Comparison of ENCODE assay signal across 8 cellular contexts in the genomic region with DNA sequence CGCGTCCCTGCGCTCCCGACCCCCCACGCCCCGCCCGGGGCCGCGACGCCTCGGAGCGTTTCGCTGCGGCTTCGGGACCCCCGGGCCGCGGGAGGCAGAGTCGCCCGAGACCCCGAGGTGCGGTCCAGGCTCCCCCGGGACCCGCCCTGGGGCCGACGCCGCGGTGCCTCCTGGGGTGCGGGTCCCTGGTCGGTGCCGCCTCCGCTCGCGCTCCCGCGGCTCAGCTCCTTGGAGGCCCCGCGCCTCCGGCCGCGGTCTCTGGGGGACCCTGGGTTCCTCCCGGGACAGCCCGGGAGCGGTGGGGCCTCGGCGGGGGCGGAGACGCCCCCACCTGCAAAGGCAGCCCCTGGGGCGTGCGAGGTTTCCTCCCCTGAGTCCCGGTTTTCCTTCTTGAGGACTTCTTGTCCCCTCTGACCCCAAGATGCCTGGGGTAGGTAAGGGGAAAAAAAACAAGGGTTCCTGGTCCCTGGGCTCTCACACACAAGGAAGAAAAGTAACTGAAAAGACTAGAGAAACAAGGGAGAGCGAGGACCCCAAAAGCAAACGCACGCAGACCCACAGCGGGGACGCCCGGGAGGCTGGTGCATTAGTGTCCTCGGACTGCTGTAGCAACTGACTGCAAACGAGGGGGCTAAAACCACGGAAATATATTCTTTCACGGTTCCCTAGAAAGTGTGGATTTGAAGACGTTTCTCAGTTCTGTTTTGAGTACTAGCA. TPM values are rescaled to one million over a fixed set of nuclear protein-coding genes. Genes with fewer than 3 reads are reported as not detected.
DNase-seq lines count a peak whose midpoint lies in the region; ATAC-seq and TF ChIP-seq lines count a peak whose summit lies in the region.

No MANE protein-coding gene starts in this region.

- DNase-seq in AG10803 (ENCODE audit: low read depth) = no peak
- DNase-seq in T-cell = peak in 1 of 34 experiments; percentile 10
- no peak for DNase-seq in foreskin keratinocyte
- DNase-seq in retina = peak; percentile 37
- DNase-seq in activated CD4-positive, CD25-positive, alpha-beta regulatory T cell treated with anti-CD3 and anti-CD28 coated beads, Interleukin-2, amount 50 U/mL, for 72 hours = no peak
- no peak for DNase-seq in superior temporal gyrus (ENCODE audit: extremely low spot score)

- no peak for TF ChIP-seq CTCF in AG10803 (conservative IDR thresholded peaks at IDR 0.05; ENCODE audit: low read length)
- no peak for TF ChIP-seq CTCF in foreskin keratinocyte (conservative IDR thresholded peaks at IDR 0.05)

- peaks cover 23% of the 10 kb centered on the region for H3K36me3 Mint-ChIP-seq in T-cell

- peak overlapping the region; percentile 65 to 78 (median 76) for H3K4me3 Mint-ChIP-seq in T-cell

- no peaks in the 10 kb centered on the region for H3K27me3 ChIP-seq in foreskin keratinocyte

- peaks cover 0 to 7% (median 5%) of the 10 kb centered on the region in 3 donors for H3K9me3 Mint-ChIP-seq in T-cell

- ATAC-seq in GM21423 (IDR thresholded peaks at IDR 0.05; ENCODE audit: unreplicated experiment) (peak; percentile 12), T-cell (replicated peaks in 1 of 4) (no peak), foreskin keratinocyte (peak; percentile 21), HG02938 (IDR thresholded peaks at IDR 0.05; ENCODE audit: unreplicated experiment) (no peak)

- no peaks in the 10 kb centered on the region for H3K4me1 ChIP-seq in foreskin keratinocyte

- H3K4me1 Mint-ChIP-seq in T-cell = peaks cover 12 to 24% (median 20%) of the 10 kb centered on the region in 3 donors

- H3K4me3 ChIP-seq in AG10803 (ENCODE audit: low read length) = peak overlapping the region; percentile 80

- H3K27ac ChIP-seq in foreskin keratinocyte = no peak overlapping the region

- peak overlapping the region; percentile 49 to 69 for H3K27ac Mint-ChIP-seq in T-cell

- CTCF ChIA-PET in T-cell (lab: Charles Lee) = interaction anchor here in 1 of 2 donors (0.6 to 1.6 kb wide), 6 partner anchors 12 to 289 kb away, joined by 3 to 7 read pairs (median 3); partner anchors contain the start of genes THOP1 and ZNF57

- POLR2A ChIA-PET in T-cell (lab: Charles Lee) = no interaction called here

- no peaks in the 10 kb centered on the region for H3K27me3 Mint-ChIP-seq in T-cell

RNA-seq across cellular contexts. Expression of gene ZNF555, which starts 0.7 kb away (rescaled TPM):
- 10 to 100 TPM in 1 of 5 donors, 1 to 10 TPM in 4; 3.7 to 10.9 (median 6.7) TPM for total RNA-seq in T-cell
- 4.3 and 4.4 TPM in 2 replicates for total RNA-seq in foreskin keratinocyte
- 1.7 and 2.4 TPM in 2 replicates for polyA plus RNA-seq in foreskin keratinocyte

RNA-seq across cellular contexts. Expression of gene ZNF554, which starts 22.3 kb away (rescaled TPM):
- total RNA-seq in T-cell = 1 to 10 TPM; 5.5 to 9.0 (median 7.5) TPM
- total RNA-seq in foreskin keratinocyte = 2.3 and 2.7 TPM in 2 replicates
- polyA plus RNA-seq in foreskin keratinocyte = 1.2 and 1.4 TPM in 2 replicates

RNA-seq across cellular contexts. Expression of gene ZNF556, which starts 25.1 kb away (rescaled TPM):
- total RNA-seq in T-cell (not detected), foreskin keratinocyte (not detected in 2 replicates)
- polyA plus RNA-seq in foreskin keratinocyte = not detected in 2 replicates

RNA-seq across cellular contexts. Expression of gene THOP1, which starts 56.7 kb away (rescaled TPM):
- total RNA-seq in T-cell = 10 to 100 TPM; 30.8 to 46.6 (median 41.9) TPM
- total RNA-seq in foreskin keratinocyte = 113 and 136 TPM in 2 replicates
- 109 and 115 TPM in 2 replicates for polyA plus RNA-seq in foreskin keratinocyte

RNA-seq across cellular contexts. Expression of gene ZNF57, which starts 58.7 kb away (rescaled TPM):
- total RNA-seq in T-cell = 1 to 10 TPM; 2.7 to 6.0 (median 3.7) TPM
- 9.7 and 11.9 TPM in 2 replicates for total RNA-seq in foreskin keratinocyte
- polyA plus RNA-seq in foreskin keratinocyte = 5.1 and 6.6 TPM in 2 replicates

Comparison
In these comparisons a context has a peak if more than half of its experiments do, and no peak if none do; other contexts are left out.
1. ATAC-seq: peak in GM21423 (single experiment) and foreskin keratinocyte (single experiment); none in T-cell (0 of 4) and HG02938 (single experiment).